8 cellular contexts compared by ENCODE assay signal in the genomic region with DNA sequence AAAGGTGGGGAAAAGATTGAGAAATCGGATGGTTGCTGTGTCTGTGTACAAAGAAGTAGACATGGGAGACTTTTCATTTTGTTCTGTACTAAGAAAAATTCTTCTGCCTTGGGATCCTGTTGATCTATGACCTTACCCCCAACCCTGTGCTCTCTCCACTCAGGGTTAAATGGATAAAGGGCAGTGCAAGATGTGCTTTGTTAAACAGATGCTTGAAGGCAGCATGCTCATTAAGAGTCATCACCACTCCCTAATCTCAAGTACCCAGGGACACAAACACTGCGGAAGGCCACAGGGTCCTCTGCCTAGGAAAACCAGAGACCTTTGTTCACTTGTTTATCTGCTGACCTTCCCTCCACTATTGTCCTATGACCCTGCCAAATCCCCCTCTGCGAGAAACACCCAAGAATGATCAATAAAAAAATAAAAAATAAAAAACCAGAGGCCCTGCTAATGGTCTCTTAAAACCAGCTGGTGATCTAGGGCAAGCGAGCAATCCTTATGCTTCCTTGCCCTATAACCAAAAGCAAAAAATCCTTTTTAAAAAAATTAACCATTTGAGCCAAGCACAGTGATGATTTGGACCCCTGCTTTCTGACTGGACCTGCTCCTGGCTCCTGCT. TPM values are rescaled to one million over a fixed set of nuclear protein-coding genes. Genes with fewer than 3 reads are reported as not detected.
A peak's percentile ranks its signal among the peaks of the same experiment; 100 is the strongest.
DNase-seq lines count a peak whose midpoint lies in the region; ATAC-seq and TF ChIP-seq lines count a peak whose summit lies in the region.
"Not testable (repeated sequence)": the region's sequence is repeated elsewhere in the genome, so short reads cannot be mapped to it uniquely, and the experiment has no call there.

No MANE protein-coding gene starts in this region.

- not testable (repeated sequence) for TF ChIP-seq POLR2A in gastroesophageal sphincter (IDR thresholded peaks at IDR 0.05)

- in situ Hi-C loops in GM23248 (cut with MboI), result not testable (repeated sequence)

- H3K36me3 Mint-ChIP-seq in activated CD4-positive, alpha-beta T cell treated with anti-CD3 and anti-CD28 coated beads, Interleukin-2, amount 10 ng/mL, durations not matched to agents 24 days and 14 days (ENCODE audit: low read depth), result peaks cover 15% of the 10 kb centered on the region
- H3K36me3 Mint-ChIP-seq in naive thymus-derived CD4-positive, alpha-beta T cell, result not testable (repeated sequence)
- H3K36me3 Mint-ChIP-seq in stimulated activated effector memory CD8-positive, alpha-beta T cell treated with anti-CD3 and anti-CD28 coated beads, Interleukin-12 subunit alpha, Interleukin-12 subunit beta, amount 100 ng/mL, for 72 hours, result peaks cover 38% of the 10 kb centered on the region

- peaks cover 24% of the 10 kb centered on the region for H3K4me1 ChIP-seq in GM23248 (ENCODE audit: insufficient read depth)
- not testable (repeated sequence) for H3K4me1 ChIP-seq in NT2/D1 (ENCODE audit: insufficient read depth, insufficient read length)
- H3K4me1 ChIP-seq in adipocyte (ENCODE audit: control insufficient read depth, insufficient read depth, low read length), result peaks cover 22% of the 10 kb centered on the region
- peaks cover 7 to 39% (median 9%) of the 10 kb centered on the region in 3 donors for H3K4me1 ChIP-seq in gastroesophageal sphincter
- peaks cover 14 to 16% of the 10 kb centered on the region in 2 donors for H3K4me1 ChIP-seq in naive thymus-derived CD4-positive, alpha-beta T cell (ENCODE audit: control insufficient read depth in 2 of 2, insufficient read depth in 2 of 2, low read length in 2 of 2)

- peak overlapping the region; percentile 94 for H2AFZ ChIP-seq in GM23248

- not testable (repeated sequence) for H3K27me3 ChIP-seq in GM23248 (replicated peaks; ENCODE audit: insufficient read depth); NT2/D1 (ENCODE audit: insufficient read depth, insufficient read length); adipocyte (replicated peaks; ENCODE audit: control insufficient read depth, insufficient read depth, low read length); gastroesophageal sphincter; naive thymus-derived CD4-positive, alpha-beta T cell (ENCODE audit: control insufficient read depth in 2 of 2, insufficient read depth in 2 of 2, low read length in 2 of 2)

- H3K9me3 Mint-ChIP-seq in activated CD4-positive, alpha-beta T cell treated with anti-CD3 and anti-CD28 coated beads, Interleukin-2, amount 10 ng/mL, durations not matched to agents 24 days and 14 days; naive thymus-derived CD4-positive, alpha-beta T cell; stimulated activated effector memory CD8-positive, alpha-beta T cell treated with anti-CD3 and anti-CD28 coated beads, Interleukin-12 subunit alpha, Interleukin-12 subunit beta, amount 100 ng/mL, for 72 hours: not testable (repeated sequence)

- not testable (repeated sequence) for H3K4me2 ChIP-seq in GM23248 (ENCODE audit: unreplicated experiment)

- intact Hi-C loops in activated CD4-positive, alpha-beta T cell treated with anti-CD3 and anti-CD28 coated beads, Interleukin-2, amount 10 ng/mL, durations not matched to agents 24 days and 14 days (cut with micrococcal nuclease); naive thymus-derived CD4-positive, alpha-beta T cell (cut with micrococcal nuclease): not testable (repeated sequence)

- peaks cover 38% of the 10 kb centered on the region for H3K79me2 ChIP-seq in GM23248 (ENCODE audit: insufficient read depth)

- POLR2A ChIA-PET in naive thymus-derived CD4-positive, alpha-beta T cell (lab: Charles Lee), result interaction anchor here (2.2 kb wide), 1 partner anchor 56 kb away, joined by 6 read pairs; the partner anchor contains the start of gene STX12

- not testable (repeated sequence) for H3K27me3 Mint-ChIP-seq in activated CD4-positive, alpha-beta T cell treated with anti-CD3 and anti-CD28 coated beads, Interleukin-2, amount 10 ng/mL, durations not matched to agents 24 days and 14 days; naive thymus-derived CD4-positive, alpha-beta T cell

- H3K9ac ChIP-seq in GM23248 (peak overlapping the region; percentile 96), NT2/D1 (ENCODE audit: insufficient read length, low read depth) (peak overlapping the region; percentile 84), adipocyte (ENCODE audit: low read length) (peak overlapping the region; percentile 94)

- CTCF ChIA-PET in naive thymus-derived CD4-positive, alpha-beta T cell (lab: Charles Lee), result interaction anchor here (0.6 kb wide), 1 partner anchor 29 kb away, joined by 4 read pairs; no protein-coding TSS in a partner anchor

- not testable (repeated sequence) for H3K9me2 ChIP-seq in GM23248 (ENCODE audit: insufficient read depth)

- peaks cover 44% of the 10 kb centered on the region for H3F3A ChIP-seq in GM23248 (ENCODE audit: insufficient read depth)

- TF ChIP-seq EP300 in gastroesophageal sphincter (IDR thresholded peaks at IDR 0.05), result not testable (repeated sequence)

- H3K36me3 ChIP-seq in GM23248 (ENCODE audit: low read depth), result peaks cover 20% of the 10 kb centered on the region
- H3K36me3 ChIP-seq in NT2/D1 (ENCODE audit: insufficient read depth, insufficient read length, low read length), result peaks cover 31% of the 10 kb centered on the region
- peaks cover 21% of the 10 kb centered on the region for H3K36me3 ChIP-seq in adipocyte (ENCODE audit: control insufficient read depth, insufficient read depth, low read length, severe bottlenecking)
- H3K36me3 ChIP-seq in gastroesophageal sphincter, result peaks cover 0 to 27% of the 10 kb centered on the region in 2 donors
- H3K36me3 ChIP-seq in naive thymus-derived CD4-positive, alpha-beta T cell (ENCODE audit: control insufficient read depth in 2 of 3, insufficient read depth in 3 of 3, low read length in 3 of 3), result peaks cover 0 to 11% (median 9%) of the 10 kb centered on the region in 3 experiments

- 89 to 93% methylated on average over 3 of the region's 4 CpGs for WGBS in GM23248 (ENCODE audit: low coverage in 1 of 2, low lambda C conversion rate in 2 of 2, missing lambda C conversion rate in 2 of 2), 2 experiments
- 85 to 100% methylated on average over 2 to 3 of the region's 4 CpGs for WGBS in gastroesophageal sphincter (ENCODE audit: low coverage in 1 of 2), 2 donors

- peaks cover 20% of the 10 kb centered on the region for H3K4me1 Mint-ChIP-seq in activated CD4-positive, alpha-beta T cell treated with anti-CD3 and anti-CD28 coated beads, Interleukin-2, amount 10 ng/mL, durations not matched to agents 24 days and 14 days
- H3K4me1 Mint-ChIP-seq in naive thymus-derived CD4-positive, alpha-beta T cell, result peaks cover 15 to 38% (median 28%) of the 10 kb centered on the region in 7 donors
- peaks cover 17% of the 10 kb centered on the region for H3K4me1 Mint-ChIP-seq in stimulated activated effector memory CD8-positive, alpha-beta T cell treated with anti-CD3 and anti-CD28 coated beads, Interleukin-12 subunit alpha, Interleukin-12 subunit beta, amount 100 ng/mL, for 72 hours

- H4K20me1 ChIP-seq in GM23248 (ENCODE audit: insufficient read depth), result not testable (repeated sequence)

- DNase-seq in GM23248; NT2/D1 (ENCODE audit: low read depth, low spot score); activated CD4-positive, alpha-beta T cell treated with anti-CD3 and anti-CD28 coated beads, Interleukin-2, amount 10 ng/mL, durations not matched to agents 24 days and 14 days; adipocyte (ENCODE audit: low read depth); naive thymus-derived CD4-positive, alpha-beta T cell; stimulated activated effector memory CD8-positive, alpha-beta T cell treated with anti-CD3 and anti-CD28 coated beads, Interleukin-12 subunit alpha, Interleukin-12 subunit beta, amount 100 ng/mL, for 72 hours (ENCODE audit: low spot score in 2 of 2): not testable (repeated sequence)

- H3K27ac ChIP-seq in 22Rv1, result peak overlapping the region; percentile 91; the same call in 1 of the 2 replicates
- peak overlapping the region; percentile 83 for H3K27ac ChIP-seq in GM23248
- H3K27ac ChIP-seq in gastroesophageal sphincter, result peak overlapping the region in 3 of 4 donors; percentile 85 to 92 (median 87)
- H3K27ac ChIP-seq in naive thymus-derived CD4-positive, alpha-beta T cell (ENCODE audit: low read depth, low read length), result peak overlapping the region; percentile 92

- H3K4me3 Mint-ChIP-seq in activated CD4-positive, alpha-beta T cell treated with anti-CD3 and anti-CD28 coated beads, Interleukin-2, amount 10 ng/mL, durations not matched to agents 24 days and 14 days, result peak overlapping the region; percentile 95
- H3K4me3 Mint-ChIP-seq in naive thymus-derived CD4-positive, alpha-beta T cell, result peak overlapping the region; percentile 61 to 96 (median 92)
- H3K4me3 Mint-ChIP-seq in stimulated activated effector memory CD8-positive, alpha-beta T cell treated with anti-CD3 and anti-CD28 coated beads, Interleukin-12 subunit alpha, Interleukin-12 subunit beta, amount 100 ng/mL, for 72 hours, result peak overlapping the region; percentile 96

- not testable (repeated sequence) for TF ChIP-seq CTCF in 22Rv1 (IDR thresholded peaks at IDR 0.05); gastroesophageal sphincter (IDR thresholded peaks at IDR 0.05)

- ATAC-seq in gastroesophageal sphincter; naive thymus-derived CD4-positive, alpha-beta T cell; stimulated activated effector memory CD8-positive, alpha-beta T cell treated with anti-CD3 and anti-CD28 coated beads, Interleukin-12 subunit alpha, Interleukin-12 subunit beta, amount 100 ng/mL, for 72 hours: not testable (repeated sequence)

- not testable (repeated sequence) for H3K27ac Mint-ChIP-seq in activated CD4-positive, alpha-beta T cell treated with anti-CD3 and anti-CD28 coated beads, Interleukin-2, amount 10 ng/mL, durations not matched to agents 24 days and 14 days
- H3K27ac Mint-ChIP-seq in naive thymus-derived CD4-positive, alpha-beta T cell, result peak overlapping the region in 7 of 9 donors; percentile 3 to 96 (median 53)
- peak overlapping the region; percentile 98 for H3K27ac Mint-ChIP-seq in stimulated activated effector memory CD8-positive, alpha-beta T cell treated with anti-CD3 and anti-CD28 coated beads, Interleukin-12 subunit alpha, Interleukin-12 subunit beta, amount 100 ng/mL, for 72 hours

- peak overlapping the region; percentile 82 for H3K4me3 ChIP-seq in GM23248
- peak overlapping the region; percentile 95 for H3K4me3 ChIP-seq in NT2/D1 (ENCODE audit: insufficient read length, low read depth)
- H3K4me3 ChIP-seq in adipocyte (ENCODE audit: low read length); gastroesophageal sphincter: not testable (repeated sequence)
- peak overlapping the region; percentile 71 for H3K4me3 ChIP-seq in naive thymus-derived CD4-positive, alpha-beta T cell (ENCODE audit: low read length)

- not testable (repeated sequence) for H3K9me3 ChIP-seq in GM23248 (ENCODE audit: low read depth); NT2/D1 (ENCODE audit: insufficient read depth, low read length); adipocyte (ENCODE audit: control insufficient read depth, low read length); gastroesophageal sphincter; naive thymus-derived CD4-positive, alpha-beta T cell (ENCODE audit: control insufficient read depth in 2 of 3, low read length in 3 of 3)

RNA-seq across cellular contexts. Expression of gene PPP1R8, which starts 1.1 kb away (rescaled TPM):
- total RNA-seq in GM23248 (2014; rRNA removed; shearing (Covaris generic)), result 36.4 and 48.3 TPM in 2 replicates
- polyA plus RNA-seq in GM23248 (2016; fragmentation: Nextera tagmentation; extraction: Ambion mirVana), result 7.4 and 7.7 TPM in 2 replicates
- total RNA-seq in activated CD4-positive, alpha-beta T cell treated with anti-CD3 and anti-CD28 coated beads, Interleukin-2, amount 10 ng/mL, durations not matched to agents 24 days and 14 days, result 80.3 TPM in 2 replicates
- total RNA-seq in gastroesophageal sphincter, result 10 to 100 TPM; 38.6 to 55.1 (median 41.0) TPM
- total RNA-seq in naive thymus-derived CD4-positive, alpha-beta T cell, result 10 to 100 TPM; 17.5 to 60.2 (median 39.5) TPM
- polyA plus RNA-seq in naive thymus-derived CD4-positive, alpha-beta T cell, result 10 to 100 TPM; 37.4 to 45.8 TPM

RNA-seq across cellular contexts. Expression of gene THEMIS2, which starts 42.9 kb away (rescaled TPM):
- 3.3 and 4.4 TPM in 2 replicates for total RNA-seq in GM23248 (2014; rRNA removed; shearing (Covaris generic))
- 4.5 and 4.7 TPM in 2 replicates for polyA plus RNA-seq in GM23248 (2016; fragmentation: Nextera tagmentation; extraction: Ambion mirVana)
- total RNA-seq in activated CD4-positive, alpha-beta T cell treated with anti-CD3 and anti-CD28 coated beads, Interleukin-2, amount 10 ng/mL, durations not matched to agents 24 days and 14 days, result 24.5 and 27.7 TPM in 2 replicates
- 10 to 100 TPM in 3 of 4 donors, 1 to 10 TPM in 1; 5.6 to 23.8 (median 17.7) TPM for total RNA-seq in gastroesophageal sphincter
- 100 to 1,000 TPM in 1 of 5 experiments, 10 to 100 TPM in 4; 48.8 to 234 (median 72.3) TPM for total RNA-seq in naive thymus-derived CD4-positive, alpha-beta T cell
- polyA plus RNA-seq in naive thymus-derived CD4-positive, alpha-beta T cell, result 10 to 100 TPM; 24.8 to 97.1 TPM

RNA-seq across cellular contexts. Expression of gene STX12, which starts 56.4 kb away (rescaled TPM):
- 86.7 and 97.1 TPM in 2 replicates for total RNA-seq in GM23248 (2014; rRNA removed; shearing (Covaris generic))
- polyA plus RNA-seq in GM23248 (2016; fragmentation: Nextera tagmentation; extraction: Ambion mirVana), result 56.6 and 57.1 TPM in 2 replicates
- 28.5 and 28.8 TPM in 2 replicates for total RNA-seq in activated CD4-positive, alpha-beta T cell treated with anti-CD3 and anti-CD28 coated beads, Interleukin-2, amount 10 ng/mL, durations not matched to agents 24 days and 14 days
- total RNA-seq in gastroesophageal sphincter, result 10 to 100 TPM; 50.6 to 76.9 (median 68.3) TPM
- total RNA-seq in naive thymus-derived CD4-positive, alpha-beta T cell, result 10 to 100 TPM; 23.9 to 38.7 (median 28.9) TPM
- 10 to 100 TPM in 1 of 2 donors, 1 to 10 TPM in 1; 9.3 to 11.2 TPM for polyA plus RNA-seq in naive thymus-derived CD4-positive, alpha-beta T cell
